ENCODE assay signal across 23 cellular contexts in the genomic region with DNA sequence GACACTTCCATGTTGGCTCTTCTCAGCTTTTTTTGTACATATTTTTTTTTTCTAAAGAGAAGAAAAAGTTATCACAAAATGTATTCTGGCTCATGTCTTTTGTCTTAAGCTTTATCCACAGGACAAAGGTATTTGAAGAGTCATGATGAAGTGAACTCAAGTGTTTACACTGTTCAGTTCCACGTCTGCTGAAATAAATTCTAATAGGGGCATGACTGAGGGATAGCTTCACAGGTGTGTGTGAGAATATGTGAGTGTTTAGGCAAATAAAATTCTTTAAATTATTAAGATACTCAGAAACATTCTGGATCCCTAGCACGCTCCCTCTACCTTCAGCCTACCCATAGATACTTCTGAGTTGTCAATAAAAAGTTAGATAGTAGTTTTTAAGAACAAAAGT. TPM values are rescaled to one million over a fixed set of nuclear protein-coding genes. Genes with fewer than 3 reads are reported as not detected.
"Had no signal": no experiment of that assay in that cellular context is flagged by ENCODE, and none has a peak within 500 bp of the region (broad histone marks: within the 10 kb centered on the region; RNA-seq: fewer than 3 reads in every experiment).

No MANE protein-coding gene starts in this region.

- H3K27me3 ChIP-seq: esophagus muscularis mucosa, gastroesophageal sphincter, neural progenitor cell, right atrium auricular region, tibial artery, vagina had no signal

- H3K4me3 Mint-ChIP-seq: activated CD4-positive, alpha-beta memory T cell treated with anti-CD3 and anti-CD28 coated beads for 36 hours; activated CD8-positive, alpha-beta memory T cell treated with anti-CD3 and anti-CD28 coated beads, Interleukin-2, amount 10 ng/mL, durations not matched to agents 7 days and 5 days; activated naive CD8-positive, alpha-beta T cell treated with anti-CD3 and anti-CD28 coated beads, Interleukin-2, amount 10 ng/mL, durations not matched to agents 7 days and 5 days; immature natural killer cell; memory B cell; neural progenitor cell; T-helper 2 cell treated with Interferon-gamma antibody and Interleukin-4, amounts not matched to agents 5 μg/mL and 100 μg/mL, for 36 hours had no signal

- H3K27ac ChIP-seq: esophagus muscularis mucosa, gastroesophageal sphincter, heart left ventricle, neural progenitor cell, prostate gland, right atrium auricular region, skin epidermis, tibial artery, vagina had no signal

- H3K4me3 ChIP-seq: esophagus muscularis mucosa, gastroesophageal sphincter, heart left ventricle, neural progenitor cell, prostate gland, right atrium auricular region, skin epidermis, tibial artery, vagina had no signal

- ATAC-seq: activated CD8-positive, alpha-beta memory T cell treated with anti-CD3 and anti-CD28 coated beads, Interleukin-2, amount 10 ng/mL, durations not matched to agents 7 days and 5 days; gastroesophageal sphincter; heart left ventricle; left cardiac atrium; stimulated activated naive CD8-positive, alpha-beta T cell treated with anti-CD3 and anti-CD28 coated beads, Interleukin-15, Interleukin-2, amounts not matched to agents 100 U/mL and 50 U/mL, for 24 hours had no signal

- H3K9me3 Mint-ChIP-seq: activated naive CD8-positive, alpha-beta T cell treated with anti-CD3 and anti-CD28 coated beads, Interleukin-2, amount 10 ng/mL, durations not matched to agents 7 days and 5 days; T-helper 2 cell treated with Interferon-gamma antibody and Interleukin-4, amounts not matched to agents 5 μg/mL and 100 μg/mL, for 36 hours had no signal

- H3K4me1 Mint-ChIP-seq: activated CD8-positive, alpha-beta memory T cell treated with anti-CD3 and anti-CD28 coated beads, Interleukin-2, amount 10 ng/mL, durations not matched to agents 7 days and 5 days; activated naive CD8-positive, alpha-beta T cell treated with anti-CD3 and anti-CD28 coated beads, Interleukin-2, amount 10 ng/mL, durations not matched to agents 7 days and 5 days; immature natural killer cell; memory B cell; neural progenitor cell had no signal

- H3K36me3 ChIP-seq: esophagus muscularis mucosa, gastroesophageal sphincter, heart left ventricle, neural progenitor cell, prostate gland, right atrium auricular region, tibial artery, vagina had no signal

- DNase-seq: activated CD4-positive, alpha-beta memory T cell treated with anti-CD3 and anti-CD28 coated beads for 36 hours; activated CD8-positive, alpha-beta memory T cell treated with anti-CD3 and anti-CD28 coated beads, Interleukin-2, amount 10 ng/mL, durations not matched to agents 7 days and 5 days; activated naive CD4-positive, alpha-beta T cell; activated naive CD8-positive, alpha-beta T cell treated with anti-CD3 and anti-CD28 coated beads, Interleukin-2, amount 10 ng/mL, durations not matched to agents 7 days and 5 days; amygdala; dermis blood vessel endothelial cell; effector memory CD4-positive, alpha-beta T cell; heart left ventricle; immature natural killer cell; left cardiac atrium; stimulated activated naive CD8-positive, alpha-beta T cell treated with anti-CD3 and anti-CD28 coated beads, Interleukin-15, Interleukin-2, amounts not matched to agents 100 U/mL and 50 U/mL, for 24 hours; substantia nigra; tibial artery had no signal

- H3K36me3 Mint-ChIP-seq: activated CD4-positive, alpha-beta memory T cell treated with anti-CD3 and anti-CD28 coated beads for 36 hours; activated CD8-positive, alpha-beta memory T cell treated with anti-CD3 and anti-CD28 coated beads, Interleukin-2, amount 10 ng/mL, durations not matched to agents 7 days and 5 days; activated naive CD8-positive, alpha-beta T cell treated with anti-CD3 and anti-CD28 coated beads, Interleukin-2, amount 10 ng/mL, durations not matched to agents 7 days and 5 days; memory B cell; neural progenitor cell had no signal

- H3K27ac Mint-ChIP-seq: activated CD4-positive, alpha-beta memory T cell treated with anti-CD3 and anti-CD28 coated beads for 36 hours; activated CD8-positive, alpha-beta memory T cell treated with anti-CD3 and anti-CD28 coated beads, Interleukin-2, amount 10 ng/mL, durations not matched to agents 7 days and 5 days; activated naive CD8-positive, alpha-beta T cell treated with anti-CD3 and anti-CD28 coated beads, Interleukin-2, amount 10 ng/mL, durations not matched to agents 7 days and 5 days; immature natural killer cell; memory B cell; neural progenitor cell; T-helper 2 cell treated with Interferon-gamma antibody and Interleukin-4, amounts not matched to agents 5 μg/mL and 100 μg/mL, for 36 hours had no signal

- H3K4me1 ChIP-seq: gastroesophageal sphincter, heart left ventricle, neural progenitor cell, prostate gland, right atrium auricular region, tibial artery, vagina had no signal

- H3K9me3 ChIP-seq: esophagus muscularis mucosa, prostate gland, right atrium auricular region, tibial artery, vagina had no signal

RNA-seq across cellular contexts. Expression of gene BAAT, which starts 59.8 kb away (rescaled TPM):
- total RNA-seq: activated CD4-positive, alpha-beta memory T cell treated with anti-CD3 and anti-CD28 coated beads for 36 hours; activated CD8-positive, alpha-beta memory T cell treated with anti-CD3 and anti-CD28 coated beads, Interleukin-2, amount 10 ng/mL, durations not matched to agents 7 days and 5 days; activated naive CD8-positive, alpha-beta T cell treated with anti-CD3 and anti-CD28 coated beads, Interleukin-2, amount 10 ng/mL, durations not matched to agents 7 days and 5 days; dermis blood vessel endothelial cell; endothelial cell of umbilical vein; esophagus muscularis mucosa; prostate gland; vagina had no signal
- polyA plus RNA-seq: immature natural killer cell had no signal
